ENCODE assay signal across 19 cellular contexts in genomic region chr2:61266653-61267505, GRCh38.
DNase-seq lines count a peak whose midpoint lies in the region; ATAC-seq, FAIRE-seq and TF ChIP-seq lines count a peak whose summit lies in the region.
"Had no signal": no experiment of that assay in that cellular context is flagged by ENCODE, and none has a peak within 500 bp of the region (broad histone marks: within the 10 kb centered on the region; RNA-seq: fewer than 3 reads in every experiment).

No MANE protein-coding gene starts in this region.

- H3K4me3 ChIP-seq in IMR-90 (ENCODE audit: insufficient read depth, low read depth, low read length) = no peak overlapping the region
- no peak overlapping the region for H3K4me3 ChIP-seq in HepG2 (replicated peaks in 1 of 3; ENCODE audit: insufficient read depth in 1 of 3, low read depth in 2 of 3, low read length in 3 of 3)
- no peak overlapping the region for H3K4me3 ChIP-seq in small intestine (ENCODE audit: low read depth in 1 of 2, low read length in 2 of 2)
- no peak overlapping the region for H3K4me3 ChIP-seq in Karpas-422 (ENCODE audit: low read length)
- H3K4me3 ChIP-seq in prostate gland = no peak overlapping the region
- H3K4me3 ChIP-seq in gastrocnemius medialis = no peak overlapping the region
- H3K4me3 ChIP-seq: HAP-1, PC-9, SJSA1 had no signal

- H3K36me3 ChIP-seq in IMR-90 (ENCODE audit: control insufficient read depth, insufficient read depth, low read length) (peaks cover 18% of the 10 kb centered on the region), HepG2 (replicated peaks in 1 of 2; ENCODE audit: control insufficient read depth in 1 of 2, insufficient read depth in 2 of 2, low read length in 2 of 2) (peaks cover 7 to 26% of the 10 kb centered on the region in 2 experiments; a peak in 4 of 5 replicates), small intestine (ENCODE audit: control insufficient read depth in 2 of 2, insufficient read depth in 2 of 2, low read length in 2 of 2) (peaks cover 2 to 6% of the 10 kb centered on the region in 2 donors), Karpas-422 (ENCODE audit: insufficient read depth, low read length) (peaks cover 48% of the 10 kb centered on the region), prostate gland (no peaks in the 10 kb centered on the region), gastrocnemius medialis (peaks cover 0 to 37% of the 10 kb centered on the region in 2 donors)

- DNase-seq in IMR-90 (no peak), amniotic epithelial cell (ENCODE audit: low read depth) (peak; percentile 71), HepG2 (ENCODE audit: low spot score) (peak; percentile 81), small intestine (peak; percentile 43), Karpas-422 (no peak), prostate gland (ENCODE audit: low spot score) (no peak), gastrocnemius medialis (no peak)
- DNase-seq: AML-193, DMS 273 treated with DMSO at 0.1 percent for 48 hours, DND-41, KG1, MV-4-11, NCI-H187 treated with DMSO at 0.1 percent for 48 hours, NCI-H345, NCI-H524 treated with DMSO at 0.1 percent for 48 hours, PC-9 had no signal

- H2AFZ ChIP-seq in IMR-90 (replicated peaks; ENCODE audit: low read length, poor library complexity) (no peak overlapping the region), HepG2 (ENCODE audit: low read length) (no peak overlapping the region), Karpas-422 (ENCODE audit: low read length) (no peak overlapping the region)
- H2AFZ ChIP-seq: PC-9 had no signal

- H4K5ac ChIP-seq in IMR-90 (ENCODE audit: low read depth, low read length) = no peak overlapping the region

- H3K79me2 ChIP-seq in HepG2 (ENCODE audit: insufficient read depth, low read length) (no peaks in the 10 kb centered on the region), Karpas-422 (ENCODE audit: low read length) (0 out of 2 replicates have a peak, but pooled peaks cover 4% of the 10 kb centered on the region)

- H3K4me1 ChIP-seq in IMR-90 (ENCODE audit: control insufficient read depth, insufficient read depth, low read length) = no peaks in the 10 kb centered on the region
- H3K4me1 ChIP-seq in HepG2 (ENCODE audit: insufficient read depth, low read length) = peaks cover 17% of the 10 kb centered on the region
- H3K4me1 ChIP-seq in small intestine (ENCODE audit: control insufficient read depth in 2 of 2, insufficient read depth in 1 of 2, low read depth in 1 of 2, low read length in 1 of 2) = no peaks in the 10 kb centered on the region
- no peaks in the 10 kb centered on the region for H3K4me1 ChIP-seq in Karpas-422 (ENCODE audit: low read length)
- no peaks in the 10 kb centered on the region for H3K4me1 ChIP-seq in prostate gland (replicated peaks)
- H3K4me1 ChIP-seq in gastrocnemius medialis = no peaks in the 10 kb centered on the region

- peaks cover 5% of the 10 kb centered on the region for H3K9me1 ChIP-seq in IMR-90 (ENCODE audit: insufficient read depth, low read length)

- intact Hi-C loops in IMR-90 (cut with micrococcal nuclease) (no loop called here), HepG2 (cut with micrococcal nuclease; ENCODE audit: unreplicated experiment) (no loop called here), prostate gland (cut with DNase I) (no loop called here), gastrocnemius medialis (cut with DNase I; ENCODE audit: low total_unique reads) (no loop called here)

- H3K9ac ChIP-seq in IMR-90 (ENCODE audit: low read depth, low read length) (no peak overlapping the region), HepG2 (ENCODE audit: insufficient read depth, low read depth, low read length) (no peak overlapping the region), Karpas-422 (ENCODE audit: low read length) (no peak overlapping the region)

- FAIRE-seq in HepG2 (lab: Jason Lieb, UNC) (no peak), small intestine (lab: Jason Lieb, UNC) (no peak)

- no peak overlapping the region for H2AK5ac ChIP-seq in IMR-90 (ENCODE audit: low read depth, low read length)

- BruUV-seq in IMR-90 (replicated peaks; lab: Mats Ljungman, UMichigan) = no TSS peak
- BruUV-seq in HepG2 (replicated peaks; lab: Mats Ljungman, UMichigan) = no TSS peak

- TF ChIP-seq EP300 in HepG2 (IDR thresholded peaks at IDR 0.05; ENCODE audit: low read depth in 2 of 2, low read length in 2 of 2) = no peak
- no peak for TF ChIP-seq EP300 in HepG2 (CRISPR knock-in tag; IDR thresholded peaks at IDR 0.05; ENCODE audit: borderline replicate concordance)

- no peak overlapping the region for H2BK120ac ChIP-seq in IMR-90 (ENCODE audit: low read depth, low read length)

- no peaks in the 10 kb centered on the region for H3K9me3 ChIP-seq in IMR-90 (ENCODE audit: control insufficient read depth, insufficient read depth, low read length)
- H3K9me3 ChIP-seq in HepG2 (ENCODE audit: low read length) = no peaks in the 10 kb centered on the region
- H3K9me3 ChIP-seq in small intestine (ENCODE audit: control insufficient read depth, low read depth) = no peaks in the 10 kb centered on the region
- H3K9me3 ChIP-seq in Karpas-422 (ENCODE audit: low read length) = no peaks in the 10 kb centered on the region
- H3K9me3 ChIP-seq in prostate gland = no peaks in the 10 kb centered on the region
- H3K9me3 ChIP-seq in gastrocnemius medialis = no peaks in the 10 kb centered on the region
- H3K9me3 ChIP-seq: HAP-1, SJSA1 had no signal

- 100% methylated on average over 1 of the region's 7 CpGs; no CpG with 5 or more reads in 1 of the 2 experiments for WGBS in IMR-90 (ENCODE audit: extremely low coverage in 2 of 2, insufficient read length in 1 of 2), 2 experiments
- 57% methylated on average over 7 of the region's 7 CpGs for WGBS in HepG2 (ENCODE audit: low lambda C conversion rate)
- 66 to 77% (median 69%) methylated on average over 7 of the region's 7 CpGs for WGBS in small intestine, 3 donors
- WGBS in prostate gland = 89% methylated on average over 7 of the region's 7 CpGs

- no peak overlapping the region for H4K91ac ChIP-seq in IMR-90 (ENCODE audit: insufficient read depth, low read depth, low read length)

- H3K14ac ChIP-seq in IMR-90 (replicated peaks; ENCODE audit: low read depth, low read length) = no peak overlapping the region

- peaks cover 7 to 24% of the 10 kb centered on the region in 2 experiments; a peak in 2 of 4 replicates for H3K79me1 ChIP-seq in IMR-90 (ENCODE audit: low read depth in 1 of 2, low read length in 2 of 2)

- no peak overlapping the region; the same call in 1 of the 2 replicates for H3K23ac ChIP-seq in IMR-90 (ENCODE audit: low read depth, low read length)

- no peak overlapping the region for H4K8ac ChIP-seq in IMR-90 (ENCODE audit: low read depth in 2 of 2, low read length in 2 of 2)

- no peak for TF ChIP-seq RAD21 in IMR-90 (IDR thresholded peaks at IDR 0.05; ENCODE audit: low read length)
- TF ChIP-seq RAD21 in HepG2 (CRISPR knock-in tag; IDR thresholded peaks at IDR 0.05) = no peak

- no peaks in the 10 kb centered on the region for H3K9me2 ChIP-seq in Karpas-422 (replicated peaks; ENCODE audit: insufficient read depth, low read length)

- no peak overlapping the region for H3K4me2 ChIP-seq in IMR-90 (ENCODE audit: low read depth, low read length)
- H3K4me2 ChIP-seq in HepG2 (ENCODE audit: low read depth, low read length) = peak overlapping the region; percentile 3; the same call in 1 of the 2 replicates
- no peak overlapping the region for H3K4me2 ChIP-seq in Karpas-422 (ENCODE audit: low read depth, low read length, poor library complexity, severe bottlenecking)
- H3K4me2 ChIP-seq: PC-9 had no signal

- H3K18ac ChIP-seq in IMR-90 (ENCODE audit: low read depth, low read length) = no peak overlapping the region

- no peak overlapping the region for H3K56ac ChIP-seq in IMR-90 (ENCODE audit: extremely low read depth, insufficient read depth, low read length)

- no peak overlapping the region for H3K27ac ChIP-seq in IMR-90 (ENCODE audit: insufficient read depth, low read length)
- H3K27ac ChIP-seq in HepG2 (ENCODE audit: extremely low read length, insufficient read depth, low read length) = peak overlapping the region; percentile 62
- peak overlapping the region in 1 of 2 donors; percentile 20 for H3K27ac ChIP-seq in small intestine (ENCODE audit: low read depth in 1 of 2, low read length in 1 of 2)
- H3K27ac ChIP-seq in Karpas-422 (ENCODE audit: low read length) = no peak overlapping the region
- H3K27ac ChIP-seq in prostate gland = no peak overlapping the region
- no peak overlapping the region for H3K27ac ChIP-seq in gastrocnemius medialis
- H3K27ac ChIP-seq: C4-2B, PC-9, SJSA1 had no signal

- no peak for TF ChIP-seq CTCF in IMR-90 (conservative IDR thresholded peaks at IDR 0.05; ENCODE audit: low read depth, low read length)
- no peak for TF ChIP-seq CTCF in HepG2 (CRISPR knock-in tag; IDR thresholded peaks at IDR 0.05)
- TF ChIP-seq CTCF in prostate gland (IDR thresholded peaks at IDR 0.05) = no peak
- no peak for TF ChIP-seq CTCF in gastrocnemius medialis (IDR thresholded peaks at IDR 0.05 in 4 of 5, conservative IDR thresholded peaks at IDR 0.05 in 1 of 5)

- H2BK5ac ChIP-seq in IMR-90 (ENCODE audit: low read depth, low read length, poor library complexity, severe bottlenecking) = no peak overlapping the region

- no peak overlapping the region for H2BK20ac ChIP-seq in IMR-90 (ENCODE audit: low read depth, low read length)

- no peak for TF ChIP-seq POLR2A in IMR-90 (IDR thresholded peaks at IDR 0.05; ENCODE audit: low read depth, low read length)
- TF ChIP-seq POLR2A in HepG2 (IDR thresholded peaks at IDR 0.05; ENCODE audit: insufficient read depth in 1 of 2, low read depth in 2 of 2, low read length in 2 of 2) = no peak
- no peak for TF ChIP-seq POLR2A in prostate gland (IDR thresholded peaks at IDR 0.05)
- TF ChIP-seq POLR2A in gastrocnemius medialis (IDR thresholded peaks at IDR 0.05) = no peak

- H2AK9ac ChIP-seq in IMR-90 (replicated peaks; ENCODE audit: low read depth, low read length, poor library complexity) = no peak overlapping the region

- no peak overlapping the region for H3K4ac ChIP-seq in IMR-90 (ENCODE audit: low read depth, low read length)

- dilution Hi-C loops in IMR-90 (cut with HindIII; ENCODE audit: low sequenced_read_pairs, unreplicated experiment) = no loop called here

- H4K20me1 ChIP-seq in IMR-90 (ENCODE audit: insufficient read depth, low read length) (no peaks in the 10 kb centered on the region; the same call in 1 of the 2 replicates), HepG2 (ENCODE audit: insufficient read depth, low read length) (no peaks in the 10 kb centered on the region), Karpas-422 (ENCODE audit: insufficient read depth, low read depth, low read length) (no peaks in the 10 kb centered on the region)

- no peak overlapping the region for H2BK15ac ChIP-seq in IMR-90 (ENCODE audit: low read depth, low read length)

- 0 out of 2 replicates have a peak, but pooled peaks have one; percentile 24 for ATAC-seq in IMR-90 (ENCODE audit: low read depth)
- ATAC-seq in HepG2 = peak; percentile 95
- ATAC-seq in gastrocnemius medialis = no peak

- POLR2A ChIA-PET in IMR-90 (lab: Charles Lee; ENCODE audit: unreplicated experiment) = no interaction called here
- POLR2A ChIA-PET in HepG2 (lab: Yijun Ruan, JAX) = no interaction called here

- in situ Hi-C loops in IMR-90 (cut with MboI; ENCODE audit: low sequenced_read_pairs) (no loop called here), HepG2 (cut with HindIII; ENCODE audit: extremely low pct_ligation_motif_present, low pct_unique_long_range_greater_than_20kb) (no loop called here), gastrocnemius medialis (cut with MboI; ENCODE audit: low sequenced_read_pairs in 4 of 4) (no loop called here)

- CTCF ChIA-PET in IMR-90 (lab: Yijun Ruan, JAX) = no interaction called here
- CTCF ChIA-PET in HepG2 (lab: Yijun Ruan, JAX; ENCODE audit: low intra/inter-chr PET ratio, low total read pairs) = no interaction called here

- H3K27me3 ChIP-seq in IMR-90 (ENCODE audit: control insufficient read depth, insufficient read depth, low read length) (no peaks in the 10 kb centered on the region), HepG2 (ENCODE audit: control insufficient read depth in 1 of 2, insufficient read depth in 2 of 2, low read length in 2 of 2) (no peaks in the 10 kb centered on the region), small intestine (ENCODE audit: control insufficient read depth in 2 of 2, insufficient read depth in 2 of 2, low read length in 2 of 2) (no peaks in the 10 kb centered on the region), Karpas-422 (ENCODE audit: low read length) (no peaks in the 10 kb centered on the region), prostate gland (replicated peaks; ENCODE audit: insufficient read depth) (no peaks in the 10 kb centered on the region), gastrocnemius medialis (no peaks in the 10 kb centered on the region)
- H3K27me3 ChIP-seq: SJSA1 had no signal

Comparison
In these comparisons a context has a peak if more than half of its experiments do, and no peak if none do; other contexts are left out.
1. ATAC-seq: peak in IMR-90 (single experiment) and HepG2 (single experiment); none in gastrocnemius medialis (0 of 2).
2. DNase-seq: peak in amniotic epithelial cell (single experiment), HepG2 (single experiment) and small intestine (single experiment); none in IMR-90 (single experiment), Karpas-422 (single experiment), prostate gland (single experiment) and gastrocnemius medialis (0 of 2).